Comparison of ENCODE assay signal across 8 cellular contexts in the genomic region with DNA sequence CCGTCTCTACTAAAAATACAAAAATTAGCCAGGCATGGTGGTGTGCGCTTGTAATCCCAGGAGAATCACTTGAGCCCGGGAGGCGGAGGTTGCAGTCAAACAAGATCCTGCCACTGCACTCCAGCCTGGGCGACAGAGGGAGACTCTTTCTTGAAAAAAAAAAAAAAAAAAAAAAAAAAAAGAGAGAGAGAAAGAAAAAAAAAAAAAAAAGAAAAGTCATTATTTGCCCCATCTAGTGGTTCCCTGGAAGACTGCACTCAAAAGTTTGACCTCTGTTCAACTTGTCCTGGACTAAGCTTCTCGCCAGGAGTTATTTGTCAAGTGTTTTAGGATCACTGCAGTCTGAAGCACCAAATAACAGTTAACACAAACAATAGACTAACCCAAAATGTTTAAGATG. TPM values are rescaled to one million over a fixed set of nuclear protein-coding genes. Genes with fewer than 3 reads are reported as not detected.
A peak's percentile ranks its signal among the peaks of the same experiment; 100 is the strongest.
DNase-seq lines count a peak whose midpoint lies in the region; ATAC-seq and TF ChIP-seq lines count a peak whose summit lies in the region.

No MANE protein-coding gene starts in this region.

- DNase-seq in GM03348 (ENCODE audit: low spot score), result peak; percentile 38
- DNase-seq in lung microvascular endothelial cell (ENCODE audit: low read depth in 2 of 2), result peak; percentile 24 to 39
- DNase-seq in COR-L47 (lab: John Stamatoyannopoulos, UW), result no peak
- DNase-seq in NCI-H2227 treated with DMSO at 0.1 percent for 48 hours (lab: John Stamatoyannopoulos, UW), result no peak
- DNase-seq in NCI-H2029 (lab: John Stamatoyannopoulos, UW), result no peak

- no peak overlapping the region for H3K4me3 ChIP-seq in WI38 (ENCODE audit: low read depth, low read length)

- ATAC-seq in HG02938 (IDR thresholded peaks at IDR 0.05; ENCODE audit: unreplicated experiment) (peak; percentile 70), GM19455 (IDR thresholded peaks at IDR 0.05; ENCODE audit: unreplicated experiment) (no peak)

- TF ChIP-seq CTCF in WI38 (IDR thresholded peaks at IDR 0.05; ENCODE audit: low read depth, low read length), result 0 out of 2 replicates have a peak, but pooled peaks have one; percentile 18

RNA-seq across cellular contexts. Expression of a gene that starts 45.3 kb away (rescaled TPM):
- 0.20 and 0.22 TPM in 2 replicates for total RNA-seq in lung microvascular endothelial cell

Comparison
In these comparisons a context has a peak if more than half of its experiments do, and no peak if none do; other contexts are left out.
1. DNase-seq: peak in GM03348 (single experiment) and lung microvascular endothelial cell (2 of 2); none in COR-L47 (single experiment), NCI-H2227 treated with DMSO at 0.1 percent for 48 hours (single experiment) and NCI-H2029 (single experiment).